ENCODE assay signal across 9 cellular contexts in the genomic region with DNA sequence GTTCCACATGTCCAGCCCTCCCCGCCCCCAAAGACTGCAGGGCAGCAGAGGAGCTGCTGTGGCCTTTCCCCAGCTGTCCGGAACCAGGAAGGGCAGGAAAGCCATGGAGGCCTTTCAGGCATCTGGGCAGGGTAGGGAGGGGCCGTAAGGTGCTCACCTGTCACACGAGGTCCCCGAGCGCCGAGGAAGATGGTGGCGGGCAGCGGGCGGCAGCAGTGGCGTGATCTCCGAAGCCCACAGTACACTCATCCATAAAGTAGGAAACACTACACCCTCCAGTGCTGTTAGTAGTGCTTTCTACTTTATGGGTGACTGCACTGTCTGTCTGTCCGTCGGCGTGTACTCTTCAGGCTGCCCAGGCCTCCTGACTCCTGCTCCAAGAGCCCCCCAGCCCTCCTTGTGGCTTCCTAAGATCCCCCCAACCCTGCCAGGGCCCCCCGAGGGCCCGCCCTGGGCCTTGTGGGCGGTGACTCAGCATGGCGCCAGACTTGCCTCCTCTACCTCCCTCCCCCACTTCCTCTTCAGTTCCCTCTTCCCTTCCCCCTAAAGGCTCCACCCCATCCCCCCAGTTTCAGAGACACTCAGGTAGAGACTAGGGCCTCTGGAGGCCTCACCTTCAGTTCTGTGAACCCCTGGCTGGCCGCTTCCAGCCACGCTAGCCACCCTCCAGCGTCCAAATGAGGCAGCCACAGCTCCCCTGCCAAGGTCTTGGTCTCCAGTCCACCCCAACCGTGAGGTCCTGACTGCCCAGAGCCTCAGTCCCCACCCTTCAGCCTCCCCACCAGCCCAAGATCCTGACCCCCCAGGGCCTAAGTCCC. TPM values are rescaled to one million over a fixed set of nuclear protein-coding genes. Genes with fewer than 3 reads are reported as not detected.
DNase-seq lines count a peak whose midpoint lies in the region; ATAC-seq lines count a peak whose summit lies in the region.
"Had no signal": no experiment of that assay in that cellular context is flagged by ENCODE, and none has a peak within 500 bp of the region (broad histone marks: within the 10 kb centered on the region; RNA-seq: fewer than 3 reads in every experiment).

No MANE protein-coding gene starts in this region.

- in situ Hi-C loops in ACHN (cut with HindIII; ENCODE audit: low pct_ligation_motif_present, low pct_unique_long_range_greater_than_20kb, low sequenced_read_pairs): no loop called here

- intact Hi-C loops in left cardiac atrium (cut with DNase I): no loop called here

- ATAC-seq in left cardiac atrium (peak; percentile 18 to 25), GM18870 (IDR thresholded peaks at IDR 0.05; ENCODE audit: unreplicated experiment) (no peak)

- peak; percentile 38 for DNase-seq in M059J (ENCODE audit: low read depth)
- peak; percentile 90 for DNase-seq in activated CD8-positive, alpha-beta memory T cell treated with anti-CD3 and anti-CD28 coated beads, Interleukin-2, amount 50 U/mL, for 48 hours
- DNase-seq in left cardiac atrium: no peak
- DNase-seq in stimulated activated CD4-positive, alpha-beta T cell treated with anti-CD3 and anti-CD28 coated beads, Interleukin-4, amount 100 ng/mL, for 24 hours: peak; percentile 87
- no peak for DNase-seq in putamen (ENCODE audit: low spot score)
- DNase-seq in ACHN: no peak
- DNase-seq in midbrain (lab: John Stamatoyannopoulos, UW): no peak

RNA-seq across cellular contexts. Expression of a gene that starts 2.6 kb away (rescaled TPM):
- 0.22 and 0.47 TPM in 2 replicates for total RNA-seq in M059J (2014; rRNA removed; shearing (Covaris generic))
- 1 to 10 TPM; 8.8 to 9.0 TPM for total RNA-seq in left cardiac atrium

RNA-seq across cellular contexts. Expression of a gene that starts 20.8 kb away (rescaled TPM):
- total RNA-seq in M059J (2014; rRNA removed; shearing (Covaris generic)): 64.3 and 71.6 TPM in 2 replicates
- total RNA-seq in left cardiac atrium: 10 to 100 TPM; 49.4 to 60.6 TPM

RNA-seq across cellular contexts. Expression of a gene that starts 50.5 kb away (rescaled TPM):
- not detected in 2 replicates for total RNA-seq in M059J (2014; rRNA removed; shearing (Covaris generic))
- under 1 TPM; 0.24 to 0.32 TPM for total RNA-seq in left cardiac atrium
- total RNA-seq: lung microvascular endothelial cell had no signal

Comparison
In these comparisons a context has a peak if more than half of its experiments do, and no peak if none do; other contexts are left out.
1. DNase-seq: peak in M059J (single experiment), activated CD8-positive, alpha-beta memory T cell treated with anti-CD3 and anti-CD28 coated beads, Interleukin-2, amount 50 U/mL, for 48 hours (single experiment) and stimulated activated CD4-positive, alpha-beta T cell treated with anti-CD3 and anti-CD28 coated beads, Interleukin-4, amount 100 ng/mL, for 24 hours (single experiment); none in left cardiac atrium (single experiment), putamen (single experiment), ACHN (single experiment) and midbrain (single experiment).